31 cellular contexts compared by ENCODE assay signal in the genomic region with DNA sequence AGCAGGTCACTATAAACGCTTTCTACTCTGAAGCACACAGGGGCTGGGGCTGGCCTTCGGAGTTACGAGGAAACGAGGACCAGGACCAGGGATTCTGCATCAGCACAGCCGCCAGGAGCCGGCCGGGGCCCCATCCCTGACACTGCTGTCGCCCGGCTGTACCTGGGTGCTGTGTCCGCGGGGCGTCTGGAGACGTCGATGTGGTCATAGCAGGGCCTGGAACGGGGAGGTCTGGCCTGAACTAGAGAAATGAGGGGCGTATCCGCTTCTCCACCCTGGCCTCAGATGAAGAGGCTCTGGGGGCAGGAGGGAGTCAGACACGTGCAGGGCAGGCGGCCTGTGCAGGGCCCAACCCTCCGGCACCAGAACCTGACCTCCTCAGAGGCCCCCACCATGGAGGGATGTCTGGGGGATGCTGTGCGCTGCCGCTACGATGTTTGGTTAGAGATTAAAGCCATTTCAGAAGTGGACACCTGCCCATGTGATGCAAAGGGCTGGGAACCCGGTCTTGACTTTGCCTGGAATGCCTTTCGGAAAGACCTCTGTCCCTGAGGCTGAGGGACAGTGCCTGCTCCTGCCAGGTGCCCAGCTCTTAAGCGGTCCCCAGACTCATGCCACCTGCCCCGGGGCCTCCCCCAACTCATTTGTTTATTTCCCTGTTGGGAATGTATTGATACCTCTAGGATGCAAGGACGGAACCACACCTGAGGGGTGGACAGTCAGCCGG. TPM values are rescaled to one million over a fixed set of nuclear protein-coding genes. Genes with fewer than 3 reads are reported as not detected.
DNase-seq lines count a peak whose midpoint lies in the region; ATAC-seq and TF ChIP-seq lines count a peak whose summit lies in the region.
"Had no signal": no experiment of that assay in that cellular context is flagged by ENCODE, and none has a peak within 500 bp of the region (broad histone marks: within the 10 kb centered on the region; RNA-seq: fewer than 3 reads in every experiment).

No MANE protein-coding gene starts in this region.

- H3K27me3 ChIP-seq in BLaER1, result peaks cover 15% of the 10 kb centered on the region; the same call in 1 of the 2 replicates
- H3K27me3 ChIP-seq in CD8-positive, alpha-beta T cell (ENCODE audit: insufficient read depth, low read length), result no peaks in the 10 kb centered on the region
- H3K27me3 ChIP-seq: cardiac muscle cell, vagina had no signal

- peak overlapping the region; percentile 15 for H3K27ac Mint-ChIP-seq in CD8-positive, alpha-beta T cell
- H3K27ac Mint-ChIP-seq in central memory CD8-positive, alpha-beta T cell (ENCODE audit: low read depth), result no peak overlapping the region
- H3K27ac Mint-ChIP-seq in CD14-positive monocyte, result peak overlapping the region in 1 of 7 donors; percentile 68
- H3K27ac Mint-ChIP-seq: activated naive CD8-positive, alpha-beta T cell treated with anti-CD3 and anti-CD28 coated beads for 36 hours; GM23338; nephron had no signal

- peaks cover 96% of the 10 kb centered on the region for H4K20me1 ChIP-seq in BLaER1

- DNase-seq in CD8-positive, alpha-beta T cell, result no peak
- no peak for DNase-seq in central memory CD8-positive, alpha-beta T cell (ENCODE audit: low spot score in 2 of 2)
- peak; percentile 67 for DNase-seq in posterior vena cava (ENCODE audit: low spot score)
- no peak for DNase-seq in NCI-H226
- no peak for DNase-seq in substantia nigra (lab: John Stamatoyannopoulos, UW)
- no peak for DNase-seq in CD14-positive monocyte (ENCODE audit: low spot score)
- DNase-seq: activated CD4-positive, alpha-beta T cell treated with anti-CD3 and anti-CD28 coated beads for 1 hour; activated effector memory CD4-positive, alpha-beta T cell treated with Interleukin-2 at 50 U/mL for 16 hours; activated naive CD8-positive, alpha-beta T cell treated with anti-CD3 and anti-CD28 coated beads for 36 hours; anterior cingulate cortex; C1 segment of cervical spinal cord; DMS79 treated with DMSO at 0.1 percent for 48 hours; effector memory CD8-positive, alpha-beta T cell; erythroblast; GDM1; MV-4-11; NCI-H1436 treated with DMSO at 0.1 percent for 48 hours; NCI-H345; NCI-H69; PC-9; retina; SIG-M5; small intestine; stimulated activated naive CD8-positive, alpha-beta T cell treated with anti-CD3 and anti-CD28 coated beads, Interleukin-15, Interleukin-2, amounts not matched to agents 100 U/mL and 50 U/mL, for 24 hours; SW 1271 had no signal

- H3K9me3 Mint-ChIP-seq in CD8-positive, alpha-beta T cell, result no peaks in the 10 kb centered on the region
- H3K9me3 Mint-ChIP-seq in central memory CD8-positive, alpha-beta T cell, result no peaks in the 10 kb centered on the region
- peaks cover 0 to 29% (median 4%) of the 10 kb centered on the region in 7 donors for H3K9me3 Mint-ChIP-seq in CD14-positive monocyte
- H3K9me3 Mint-ChIP-seq: GM23338, nephron had no signal

- H3K36me3 Mint-ChIP-seq in CD8-positive, alpha-beta T cell, result no peaks in the 10 kb centered on the region
- H3K36me3 Mint-ChIP-seq in central memory CD8-positive, alpha-beta T cell (ENCODE audit: insufficient read depth), result peaks cover 2% of the 10 kb centered on the region
- H3K36me3 Mint-ChIP-seq in CD14-positive monocyte, result peaks cover 4 to 37% of the 10 kb centered on the region in 2 donors

- H3K4me1 ChIP-seq in BLaER1, result peaks cover 94% of the 10 kb centered on the region
- H3K4me1 ChIP-seq in CD8-positive, alpha-beta T cell (ENCODE audit: insufficient read depth, low read length), result peaks cover 59% of the 10 kb centered on the region

- 0 out of 2 replicates have a peak, but pooled peaks cover 3% of the 10 kb centered on the region for H3K9me3 ChIP-seq in BLaER1
- no peaks in the 10 kb centered on the region for H3K9me3 ChIP-seq in CD8-positive, alpha-beta T cell (ENCODE audit: low read length)
- H3K9me3 ChIP-seq: thoracic aorta, vagina had no signal

- no peak for TF ChIP-seq CTCF in CD8-positive, alpha-beta T cell (IDR thresholded peaks at IDR 0.05)
- no peak for TF ChIP-seq CTCF in CD14-positive monocyte (IDR thresholded peaks at IDR 0.05)

- H3K9ac ChIP-seq in BLaER1, result no peak overlapping the region

- intact Hi-C loops in CD8-positive, alpha-beta T cell (cut with DNase I, micrococcal nuclease), result no loop called here
- intact Hi-C loops in posterior vena cava (cut with DNase I) (no loop called here), CD14-positive monocyte (cut with micrococcal nuclease) (no loop called here)

- peaks cover 55% of the 10 kb centered on the region for H3K4me1 Mint-ChIP-seq in CD8-positive, alpha-beta T cell (ENCODE audit: low read depth)
- peaks cover 34% of the 10 kb centered on the region for H3K4me1 Mint-ChIP-seq in central memory CD8-positive, alpha-beta T cell
- H3K4me1 Mint-ChIP-seq in CD14-positive monocyte, result peaks cover 5% of the 10 kb centered on the region

- H3K27ac ChIP-seq in BLaER1, result no peak overlapping the region
- H3K27ac ChIP-seq in CD8-positive, alpha-beta T cell (ENCODE audit: low read depth, low read length), result no peak overlapping the region
- H3K27ac ChIP-seq in substantia nigra (ENCODE audit: low read depth, low read length, poor library complexity, severe bottlenecking), result no peak overlapping the region
- H3K27ac ChIP-seq: cardiac muscle cell, PC-9, thoracic aorta had no signal

- POLR2A ChIA-PET in CD8-positive, alpha-beta T cell (lab: Charles Lee), result no interaction called here

- no peak for ATAC-seq in CD8-positive, alpha-beta T cell
- ATAC-seq in central memory CD8-positive, alpha-beta T cell (replicated peaks; ENCODE audit: extremely low read depth, poor library complexity, severe bottlenecking), result no peak
- ATAC-seq: stimulated activated naive CD8-positive, alpha-beta T cell treated with anti-CD3 and anti-CD28 coated beads, Interleukin-15, Interleukin-2, amounts not matched to agents 100 U/mL and 50 U/mL, for 24 hours had no signal

- no peaks in the 10 kb centered on the region; the same call in 1 of the 2 replicates for H3K36me3 ChIP-seq in BLaER1
- H3K36me3 ChIP-seq in CD8-positive, alpha-beta T cell (ENCODE audit: insufficient read depth, low read length), result no peaks in the 10 kb centered on the region
- H3K36me3 ChIP-seq: cardiac muscle cell had no signal

- CTCF ChIA-PET in CD8-positive, alpha-beta T cell (lab: Charles Lee), result no interaction called here

- no peak overlapping the region for H3K4me3 Mint-ChIP-seq in CD8-positive, alpha-beta T cell
- H3K4me3 Mint-ChIP-seq in central memory CD8-positive, alpha-beta T cell, result peak overlapping the region; percentile 21
- H3K4me3 Mint-ChIP-seq in CD14-positive monocyte, result peak overlapping the region in 1 of 2 donors; percentile 42
- H3K4me3 Mint-ChIP-seq: activated naive CD8-positive, alpha-beta T cell treated with anti-CD3 and anti-CD28 coated beads for 36 hours; GM23338; nephron had no signal

- no peaks in the 10 kb centered on the region for H3K27me3 Mint-ChIP-seq in CD8-positive, alpha-beta T cell (ENCODE audit: low read depth)
- no peaks in the 10 kb centered on the region for H3K27me3 Mint-ChIP-seq in central memory CD8-positive, alpha-beta T cell
- H3K27me3 Mint-ChIP-seq in CD14-positive monocyte (ENCODE audit: low read depth in 3 of 3), result peaks cover 23 to 40% (median 32%) of the 10 kb centered on the region in 3 donors

- H3K4me3 ChIP-seq in BLaER1, result no peak overlapping the region
- H3K4me3 ChIP-seq in CD8-positive, alpha-beta T cell (ENCODE audit: low read depth, low read length), result no peak overlapping the region
- H3K4me3 ChIP-seq: cardiac muscle cell, GM23338, PC-9, thoracic aorta, vagina had no signal

- H3K4me2 ChIP-seq in BLaER1, result peak overlapping the region; percentile 90
- H3K4me2 ChIP-seq: GM23338, PC-9 had no signal

RNA-seq across cellular contexts. Expression of a gene that starts 21.4 kb away (rescaled TPM):
- total RNA-seq in CD8-positive, alpha-beta T cell, result 1 to 10 TPM; 1.2 TPM
- 100 to 1,000 TPM; 201 to 215 TPM for total RNA-seq in posterior vena cava
- polyA plus RNA-seq in CD14-positive monocyte, result 1 to 10 TPM; 1.8 to 1.9 TPM

Comparison
In these comparisons a context has a peak if more than half of its experiments do, and no peak if none do; other contexts are left out.
1. RNA of a gene that starts 21.4 kb away (total RNA-seq): 201 to 215 TPM in posterior vena cava; 1.2 TPM in CD8-positive, alpha-beta T cell; every median in the first group is over 10 times any median in the second.